Comparison of ENCODE assay signal across 1 cellular context in the genomic region with DNA sequence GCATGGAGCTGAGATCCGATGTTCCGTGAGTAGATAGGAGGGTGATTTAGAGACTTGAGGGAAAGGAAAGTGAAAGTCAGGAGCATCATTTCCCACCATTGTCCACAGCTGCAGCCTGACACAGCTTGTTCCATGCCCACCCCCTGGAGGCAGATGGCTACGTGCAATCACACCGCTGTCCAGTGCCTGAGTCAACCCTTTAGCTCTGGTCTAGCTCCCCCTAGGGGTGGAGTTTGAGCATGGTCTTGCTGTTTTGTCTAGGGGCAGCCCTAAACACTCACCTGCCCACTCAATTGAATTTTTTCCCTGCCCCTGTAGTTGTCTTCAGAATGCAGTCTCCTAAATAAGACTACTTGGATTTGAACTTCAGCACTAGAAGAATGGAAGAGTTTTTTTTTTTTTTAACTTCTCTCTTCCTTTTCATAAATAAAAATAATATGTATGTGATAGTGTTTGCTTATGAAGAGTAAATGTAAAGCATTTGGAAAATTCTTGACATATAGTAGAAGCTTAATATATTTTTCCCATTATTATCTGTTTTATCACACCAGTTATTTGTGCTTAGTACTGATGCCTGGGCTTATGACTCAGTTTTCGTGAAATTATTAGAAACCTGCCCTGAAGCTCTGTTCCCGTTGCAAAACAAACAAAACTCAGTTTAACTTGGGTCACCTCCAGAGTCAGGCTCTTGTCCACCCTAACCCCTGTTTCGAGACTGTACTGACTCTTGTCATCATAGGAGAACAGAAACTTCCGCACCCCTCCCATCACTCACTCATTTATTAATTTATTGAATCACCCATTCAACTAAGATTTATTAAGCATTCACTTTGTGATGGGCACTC.
TF ChIP-seq lines count a peak whose summit lies in the region.

No MANE protein-coding gene starts in this region.

TF ChIP-seq in HepG2, 621 proteins besides CTCF, POLR2A, EP300 and RAD21 (continued from another document):
- TF ChIP-seq, protein P1, sequence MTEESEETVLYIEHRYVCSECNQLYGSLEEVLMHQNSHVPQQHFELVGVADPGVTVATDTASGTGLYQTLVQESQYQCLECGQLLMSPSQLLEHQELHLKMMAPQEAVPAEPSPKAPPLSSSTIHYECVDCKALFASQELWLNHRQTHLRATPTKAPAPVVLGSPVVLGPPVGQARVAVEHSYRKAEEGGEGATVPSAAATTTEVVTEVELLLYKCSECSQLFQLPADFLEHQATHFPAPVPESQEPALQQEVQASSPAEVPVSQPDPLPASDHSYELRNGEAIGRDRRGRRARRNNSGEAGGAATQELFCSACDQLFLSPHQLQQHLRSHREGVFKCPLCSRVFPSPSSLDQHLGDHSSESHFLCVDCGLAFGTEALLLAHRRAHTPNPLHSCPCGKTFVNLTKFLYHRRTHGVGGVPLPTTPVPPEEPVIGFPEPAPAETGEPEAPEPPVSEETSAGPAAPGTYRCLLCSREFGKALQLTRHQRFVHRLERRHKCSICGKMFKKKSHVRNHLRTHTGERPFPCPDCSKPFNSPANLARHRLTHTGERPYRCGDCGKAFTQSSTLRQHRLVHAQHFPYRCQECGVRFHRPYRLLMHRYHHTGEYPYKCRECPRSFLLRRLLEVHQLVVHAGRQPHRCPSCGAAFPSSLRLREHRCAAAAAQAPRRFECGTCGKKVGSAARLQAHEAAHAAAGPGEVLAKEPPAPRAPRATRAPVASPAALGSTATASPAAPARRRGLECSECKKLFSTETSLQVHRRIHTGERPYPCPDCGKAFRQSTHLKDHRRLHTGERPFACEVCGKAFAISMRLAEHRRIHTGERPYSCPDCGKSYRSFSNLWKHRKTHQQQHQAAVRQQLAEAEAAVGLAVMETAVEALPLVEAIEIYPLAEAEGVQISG (CRISPR knock-in tag; IDR thresholded peaks at IDR 0.05), result peak; percentile 36; the same call in 1 of the 2 replicates
- no peak for TF ChIP-seq ZNF782 (CRISPR knock-in tag; IDR thresholded peaks at IDR 0.05; ENCODE audit: borderline replicate concordance)
- TF ChIP-seq SRSF4 (IDR thresholded peaks at IDR 0.05; ENCODE audit: low read depth, low read length, poor library complexity, severe bottlenecking), result no peak
- TF ChIP-seq ZNF282 (IDR thresholded peaks at IDR 0.05; ENCODE audit: partially characterized antibody), result no peak
- TF ChIP-seq, protein P2, sequence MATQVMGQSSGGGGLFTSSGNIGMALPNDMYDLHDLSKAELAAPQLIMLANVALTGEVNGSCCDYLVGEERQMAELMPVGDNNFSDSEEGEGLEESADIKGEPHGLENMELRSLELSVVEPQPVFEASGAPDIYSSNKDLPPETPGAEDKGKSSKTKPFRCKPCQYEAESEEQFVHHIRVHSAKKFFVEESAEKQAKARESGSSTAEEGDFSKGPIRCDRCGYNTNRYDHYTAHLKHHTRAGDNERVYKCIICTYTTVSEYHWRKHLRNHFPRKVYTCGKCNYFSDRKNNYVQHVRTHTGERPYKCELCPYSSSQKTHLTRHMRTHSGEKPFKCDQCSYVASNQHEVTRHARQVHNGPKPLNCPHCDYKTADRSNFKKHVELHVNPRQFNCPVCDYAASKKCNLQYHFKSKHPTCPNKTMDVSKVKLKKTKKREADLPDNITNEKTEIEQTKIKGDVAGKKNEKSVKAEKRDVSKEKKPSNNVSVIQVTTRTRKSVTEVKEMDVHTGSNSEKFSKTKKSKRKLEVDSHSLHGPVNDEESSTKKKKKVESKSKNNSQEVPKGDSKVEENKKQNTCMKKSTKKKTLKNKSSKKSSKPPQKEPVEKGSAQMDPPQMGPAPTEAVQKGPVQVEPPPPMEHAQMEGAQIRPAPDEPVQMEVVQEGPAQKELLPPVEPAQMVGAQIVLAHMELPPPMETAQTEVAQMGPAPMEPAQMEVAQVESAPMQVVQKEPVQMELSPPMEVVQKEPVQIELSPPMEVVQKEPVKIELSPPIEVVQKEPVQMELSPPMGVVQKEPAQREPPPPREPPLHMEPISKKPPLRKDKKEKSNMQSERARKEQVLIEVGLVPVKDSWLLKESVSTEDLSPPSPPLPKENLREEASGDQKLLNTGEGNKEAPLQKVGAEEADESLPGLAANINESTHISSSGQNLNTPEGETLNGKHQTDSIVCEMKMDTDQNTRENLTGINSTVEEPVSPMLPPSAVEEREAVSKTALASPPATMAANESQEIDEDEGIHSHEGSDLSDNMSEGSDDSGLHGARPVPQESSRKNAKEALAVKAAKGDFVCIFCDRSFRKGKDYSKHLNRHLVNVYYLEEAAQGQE (IDR thresholded peaks at IDR 0.05; ENCODE audit: borderline replicate concordance in 1 of 2, low read depth in 1 of 2, low read length in 2 of 2), result 0 out of 4 replicates have a peak, but pooled peaks of 1 of the 2 experiments have one; percentile 37
- peak; percentile 62 for TF ChIP-seq SMC3 (IDR thresholded peaks at IDR 0.05; ENCODE audit: low read length)
- TF ChIP-seq FLYWCH1 (CRISPR knock-in tag; IDR thresholded peaks at IDR 0.05), result no peak
- TF ChIP-seq, protein P3, sequence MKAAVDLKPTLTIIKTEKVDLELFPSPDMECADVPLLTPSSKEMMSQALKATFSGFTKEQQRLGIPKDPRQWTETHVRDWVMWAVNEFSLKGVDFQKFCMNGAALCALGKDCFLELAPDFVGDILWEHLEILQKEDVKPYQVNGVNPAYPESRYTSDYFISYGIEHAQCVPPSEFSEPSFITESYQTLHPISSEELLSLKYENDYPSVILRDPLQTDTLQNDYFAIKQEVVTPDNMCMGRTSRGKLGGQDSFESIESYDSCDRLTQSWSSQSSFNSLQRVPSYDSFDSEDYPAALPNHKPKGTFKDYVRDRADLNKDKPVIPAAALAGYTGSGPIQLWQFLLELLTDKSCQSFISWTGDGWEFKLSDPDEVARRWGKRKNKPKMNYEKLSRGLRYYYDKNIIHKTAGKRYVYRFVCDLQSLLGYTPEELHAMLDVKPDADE (CRISPR knock-in tag; IDR thresholded peaks at IDR 0.05), result no peak
- TF ChIP-seq, protein P4, sequence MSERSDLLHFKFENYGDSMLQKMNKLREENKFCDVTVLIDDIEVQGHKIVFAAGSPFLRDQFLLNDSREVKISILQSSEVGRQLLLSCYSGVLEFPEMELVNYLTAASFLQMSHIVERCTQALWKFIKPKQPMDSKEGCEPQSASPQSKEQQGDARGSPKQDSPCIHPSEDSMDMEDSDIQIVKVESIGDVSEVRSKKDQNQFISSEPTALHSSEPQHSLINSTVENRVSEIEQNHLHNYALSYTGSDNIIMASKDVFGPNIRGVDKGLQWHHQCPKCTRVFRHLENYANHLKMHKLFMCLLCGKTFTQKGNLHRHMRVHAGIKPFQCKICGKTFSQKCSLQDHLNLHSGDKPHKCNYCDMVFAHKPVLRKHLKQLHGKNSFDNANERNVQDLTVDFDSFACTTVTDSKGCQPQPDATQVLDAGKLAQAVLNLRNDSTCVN (CRISPR knock-in tag; IDR thresholded peaks at IDR 0.05; ENCODE audit: borderline replicate concordance), result no peak
- TF ChIP-seq ZZZ3 (CRISPR knock-in tag; IDR thresholded peaks at IDR 0.05; ENCODE audit: borderline replicate concordance), result no peak
- TF ChIP-seq SRSF9 (IDR thresholded peaks at IDR 0.05; ENCODE audit: borderline replicate concordance, insufficient read depth, low read depth, low read length, poor library complexity, severe bottlenecking), result no peak
- no peak for TF ChIP-seq ZNF232 (CRISPR knock-in tag; IDR thresholded peaks at IDR 0.05; ENCODE audit: borderline replicate concordance)
- no peak for TF ChIP-seq SUZ12 (IDR thresholded peaks at IDR 0.05; ENCODE audit: low read depth, low read length)
- no peak for TF ChIP-seq PLRG1 (conservative IDR thresholded peaks at IDR 0.05)
- no peak for TF ChIP-seq NFATC3 (CRISPR knock-in tag; IDR thresholded peaks at IDR 0.05)
- TF ChIP-seq DMAP1 (CRISPR knock-in tag; IDR thresholded peaks at IDR 0.05), result no peak
- TF ChIP-seq ZNF329 (CRISPR knock-in tag; IDR thresholded peaks at IDR 0.05; ENCODE audit: low read depth), result no peak
- no peak for TF ChIP-seq NR1H2 (CRISPR knock-in tag; IDR thresholded peaks at IDR 0.05; ENCODE audit: borderline replicate concordance, low read depth)
- no peak for TF ChIP-seq ZNF263 (CRISPR knock-in tag; IDR thresholded peaks at IDR 0.05)
- TF ChIP-seq, protein P5, sequence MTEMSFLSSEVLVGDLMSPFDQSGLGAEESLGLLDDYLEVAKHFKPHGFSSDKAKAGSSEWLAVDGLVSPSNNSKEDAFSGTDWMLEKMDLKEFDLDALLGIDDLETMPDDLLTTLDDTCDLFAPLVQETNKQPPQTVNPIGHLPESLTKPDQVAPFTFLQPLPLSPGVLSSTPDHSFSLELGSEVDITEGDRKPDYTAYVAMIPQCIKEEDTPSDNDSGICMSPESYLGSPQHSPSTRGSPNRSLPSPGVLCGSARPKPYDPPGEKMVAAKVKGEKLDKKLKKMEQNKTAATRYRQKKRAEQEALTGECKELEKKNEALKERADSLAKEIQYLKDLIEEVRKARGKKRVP (CRISPR knock-in tag; IDR thresholded peaks at IDR 0.05), result no peak
- TF ChIP-seq NFYB (CRISPR knock-in tag; IDR thresholded peaks at IDR 0.05), result no peak
- TF ChIP-seq STAG1 (CRISPR knock-in tag; IDR thresholded peaks at IDR 0.05), result peak; percentile 52
- no peak for TF ChIP-seq STAT5B (CRISPR knock-in tag; IDR thresholded peaks at IDR 0.05)
